In the genomic region with DNA sequence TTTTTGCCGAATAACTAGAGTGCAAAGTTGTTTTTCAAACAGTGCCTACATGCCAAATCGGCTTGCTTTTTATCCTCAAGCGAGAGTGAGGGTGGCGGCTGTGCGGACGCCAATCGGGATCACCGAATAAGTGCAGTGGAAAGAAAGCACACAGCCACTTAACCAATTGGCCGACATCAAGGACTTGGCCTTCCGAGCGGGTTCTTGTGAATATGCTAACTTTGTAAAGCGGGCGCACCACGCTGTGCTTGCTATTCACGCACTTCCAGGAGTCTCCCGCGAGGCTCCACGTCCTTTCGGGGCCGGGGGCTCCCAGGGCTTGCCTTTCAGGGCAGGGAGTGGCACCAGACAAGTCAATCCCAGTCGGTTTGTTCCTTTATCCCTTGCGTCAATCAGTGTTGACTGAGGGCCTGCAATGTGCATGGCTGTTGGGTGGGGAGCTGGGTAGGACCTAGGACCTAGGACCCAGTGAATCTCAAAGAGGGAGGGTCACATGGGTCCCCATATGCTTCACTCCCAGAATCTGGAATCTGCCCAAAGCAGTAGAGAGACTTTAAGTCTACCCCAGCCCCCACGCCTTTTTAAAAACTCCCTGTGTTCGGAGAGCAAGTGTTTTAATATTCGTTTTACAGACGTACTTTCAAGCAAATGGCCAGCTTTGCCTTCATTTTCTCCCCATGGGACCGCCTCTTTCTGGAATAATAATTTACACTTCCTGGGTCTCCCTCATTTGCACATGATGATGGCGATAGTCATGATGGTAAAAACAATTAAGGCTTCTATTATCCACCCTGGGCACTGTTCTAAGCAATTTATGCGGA, we compare ENCODE assay signal across 8 cellular contexts. TPM values are rescaled to one million over a fixed set of nuclear protein-coding genes. Genes with fewer than 3 reads are reported as not detected.
DNase-seq lines count a peak whose midpoint lies in the region; ATAC-seq lines count a peak whose summit lies in the region.

No MANE protein-coding gene starts in this region.

- H3K36me3 ChIP-seq in NT2/D1 (ENCODE audit: insufficient read depth, insufficient read length, low read length) = peaks cover 4% of the 10 kb centered on the region
- H3K36me3 ChIP-seq in muscle layer of duodenum (ENCODE audit: control insufficient read depth in 1 of 2, insufficient read depth in 2 of 2, low read length in 2 of 2) = no peaks in the 10 kb centered on the region

- DNase-seq in Daoy (ENCODE audit: low read depth) (peak; percentile 48), NT2/D1 (ENCODE audit: low read depth, low spot score) (peak; percentile 62), epithelial cell of prostate (ENCODE audit: low read depth, low spot score) (no peak), activated gamma-delta T cell treated with Interleukin-2 at 50 U/mL for 16 hours (no peak), mucosa of gallbladder (ENCODE audit: low spot score) (no peak)

- H3K4me1 ChIP-seq in NT2/D1 (ENCODE audit: insufficient read depth, insufficient read length) = peaks cover 8% of the 10 kb centered on the region
- H3K4me1 ChIP-seq in muscle layer of duodenum (ENCODE audit: control insufficient read depth in 1 of 2, insufficient read depth in 2 of 2, low read length in 2 of 2) = peaks cover 0 to 27% of the 10 kb centered on the region in 2 donors

- ATAC-seq in HG03045 (IDR thresholded peaks at IDR 0.05; ENCODE audit: unreplicated experiment) (no peak), GM18873 (IDR thresholded peaks at IDR 0.05; ENCODE audit: low FRiP score, unreplicated experiment) (no peak)

- H3K4me3 ChIP-seq in NT2/D1 (ENCODE audit: insufficient read length, low read depth) (peak overlapping the region; percentile 48), muscle layer of duodenum (ENCODE audit: low read depth in 1 of 2, low read length in 2 of 2) (peak overlapping the region; percentile 81 to 85)

- peaks cover 25% of the 10 kb centered on the region for H3K27me3 ChIP-seq in NT2/D1 (ENCODE audit: insufficient read depth, insufficient read length)
- no peaks in the 10 kb centered on the region for H3K27me3 ChIP-seq in muscle layer of duodenum (ENCODE audit: low read depth, low read length)

- H3K27ac ChIP-seq in epithelial cell of prostate (peak overlapping the region; percentile 84), muscle layer of duodenum (ENCODE audit: low read length) (peak overlapping the region; percentile 88)

- no peaks in the 10 kb centered on the region for H3K9me3 ChIP-seq in NT2/D1 (ENCODE audit: insufficient read depth, low read length)
- H3K9me3 ChIP-seq in muscle layer of duodenum (ENCODE audit: control insufficient read depth in 1 of 2, low read length in 2 of 2) = no peaks in the 10 kb centered on the region

- H3K9ac ChIP-seq in NT2/D1 (ENCODE audit: insufficient read length, low read depth) = peak overlapping the region; percentile 79

RNA-seq across cellular contexts. Expression of a gene that starts 2.0 kb away (rescaled TPM):
- total RNA-seq in Daoy (2014; rRNA removed; shearing (Covaris generic)) = 1.7 and 1.9 TPM in 2 replicates
- 36.2 TPM for total RNA-seq in mucosa of gallbladder

Comparison
In these comparisons a context has a peak if more than half of its experiments do, and no peak if none do; other contexts are left out.
1. DNase-seq: peak in Daoy (single experiment) and NT2/D1 (single experiment); none in epithelial cell of prostate (single experiment), activated gamma-delta T cell treated with Interleukin-2 at 50 U/mL for 16 hours (single experiment) and mucosa of gallbladder (single experiment).
2. RNA of a gene that starts 2.0 kb away (total RNA-seq): 36.2 TPM in mucosa of gallbladder (single experiment); 1.7 to 1.9 TPM in Daoy; every median in the first group is over 10 times any median in the second.